ENCODE assay signal across 15 cellular contexts in genomic region chr16:23132921-23133532, GRCh38. TPM values are rescaled to one million over a fixed set of nuclear protein-coding genes. Genes with fewer than 3 reads are reported as not detected.
DNase-seq lines count a peak whose midpoint lies in the region; ATAC-seq, FAIRE-seq and TF ChIP-seq lines count a peak whose summit lies in the region.
"Had no signal": no experiment of that assay in that cellular context is flagged by ENCODE, and none has a peak within 500 bp of the region (broad histone marks: within the 10 kb centered on the region; RNA-seq: fewer than 3 reads in every experiment).

No MANE protein-coding gene starts in this region.

- intact Hi-C loops in kidney (cut with DNase I), result no loop called here

- H3K27ac ChIP-seq in GM23248 (peak overlapping the region; percentile 76), cingulate gyrus (ENCODE audit: low read depth, low read length) (peak overlapping the region; percentile 78), kidney (ENCODE audit: low read depth in 2 of 2, low read length in 2 of 2) (peak overlapping the region in 1 of 2 donors; percentile 20), skin epidermis (peak overlapping the region in 16 of 21 experiments; percentile 11 to 83 (median 53))

- H3K9me3 Mint-ChIP-seq in naive thymus-derived CD8-positive, alpha-beta T cell, result peaks cover 0 to 32% (median 17%) of the 10 kb centered on the region in 9 donors

- no peaks in the 10 kb centered on the region for H3K27me3 ChIP-seq in GM23248 (replicated peaks; ENCODE audit: insufficient read depth)

- peak overlapping the region; percentile 69 for H2AFZ ChIP-seq in GM23248

- 5 to 7% methylated on average over 8 of the region's 8 CpGs for WGBS in GM23248 (ENCODE audit: low coverage in 1 of 2, low lambda C conversion rate in 2 of 2, missing lambda C conversion rate in 2 of 2), 2 experiments

- peaks cover 2 to 25% (median 13%) of the 10 kb centered on the region in 3 donors for H3K36me3 Mint-ChIP-seq in naive thymus-derived CD8-positive, alpha-beta T cell

- H3K9me3 ChIP-seq in GM23248 (ENCODE audit: low read depth) (no peaks in the 10 kb centered on the region), kidney (ENCODE audit: control insufficient read depth in 1 of 2, low read length in 2 of 2) (peaks cover 0 to 4% of the 10 kb centered on the region in 2 donors)

- H4K20me1 ChIP-seq in GM23248 (ENCODE audit: insufficient read depth), result peaks cover 4% of the 10 kb centered on the region

- H3K79me2 ChIP-seq in GM23248 (ENCODE audit: insufficient read depth), result peaks cover 100% of the 10 kb centered on the region

- in situ Hi-C loops in GM23248 (cut with MboI), result no loop called here

- no peaks in the 10 kb centered on the region for H3K36me3 ChIP-seq in GM23248 (ENCODE audit: low read depth)
- H3K36me3 ChIP-seq in kidney (ENCODE audit: control insufficient read depth in 1 of 2, insufficient read depth in 2 of 2, low read length in 2 of 2), result no peaks in the 10 kb centered on the region

- no peak for ATAC-seq in naive thymus-derived CD8-positive, alpha-beta T cell

- POLR2A ChIA-PET in naive thymus-derived CD8-positive, alpha-beta T cell (lab: Charles Lee), result no interaction called here

- no peak overlapping the region for H3K4me3 Mint-ChIP-seq in naive thymus-derived CD8-positive, alpha-beta T cell
- H3K4me3 Mint-ChIP-seq: activated naive CD8-positive, alpha-beta T cell; naive B cell had no signal

- H3K4me3 ChIP-seq in GM23248 (peak overlapping the region; percentile 66), kidney (ENCODE audit: low read length in 2 of 2) (peak overlapping the region; percentile 3 to 13), skin epidermis (no peak overlapping the region)

- DNase-seq in GM23248, result peak; percentile 80
- DNase-seq in kidney, result no peak
- no peak for DNase-seq in NCI-H1105 (lab: John Stamatoyannopoulos, UW)
- DNase-seq in OCI-M1 (lab: John Stamatoyannopoulos, UW), result no peak
- DNase-seq in activated T-cell treated with anti-CD3 and anti-CD28 coated beads, Interleukin-2, amount 50 U/mL, for 1 hour, result no peak
- no peak for DNase-seq in naive thymus-derived CD8-positive, alpha-beta T cell
- DNase-seq: activated CD4-positive, alpha-beta T cell treated with anti-CD3 and anti-CD28 coated beads for 48 hours; COR-L47; GOT3; naive B cell; NCI-H1105 treated with DMSO at 0.1 percent for 48 hours; SHP77 had no signal

- H3K4me1 Mint-ChIP-seq in naive thymus-derived CD8-positive, alpha-beta T cell, result peaks cover 0 to 7% (median 2%) of the 10 kb centered on the region in 4 donors

- no peak for TF ChIP-seq CTCF in kidney (IDR thresholded peaks at IDR 0.05; ENCODE audit: borderline replicate concordance, extremely low read depth, insufficient read depth)

- H3K27ac Mint-ChIP-seq in naive thymus-derived CD8-positive, alpha-beta T cell, result no peak overlapping the region
- H3K27ac Mint-ChIP-seq: activated naive CD8-positive, alpha-beta T cell; naive B cell had no signal

- H3K4me1 ChIP-seq in GM23248 (ENCODE audit: insufficient read depth), result peaks cover 21% of the 10 kb centered on the region
- peaks cover 5 to 15% of the 10 kb centered on the region in 2 donors for H3K4me1 ChIP-seq in kidney (ENCODE audit: control insufficient read depth in 1 of 2, insufficient read depth in 1 of 2, low read depth in 1 of 2, low read length in 2 of 2)

- H3K27me3 Mint-ChIP-seq in naive thymus-derived CD8-positive, alpha-beta T cell, result no peaks in the 10 kb centered on the region
- H3K27me3 Mint-ChIP-seq: activated naive CD8-positive, alpha-beta T cell; naive B cell had no signal

- FAIRE-seq in kidney (lab: Jason Lieb, UNC), result no peak

- H3K9ac ChIP-seq in GM23248 (peak overlapping the region; percentile 76), kidney (ENCODE audit: low read length in 2 of 2) (no peak overlapping the region)

- peaks cover 24% of the 10 kb centered on the region for H3F3A ChIP-seq in GM23248 (ENCODE audit: insufficient read depth)

- H3K4me2 ChIP-seq in GM23248 (ENCODE audit: unreplicated experiment), result peak overlapping the region; percentile 94

- H3K9me2 ChIP-seq in GM23248 (ENCODE audit: insufficient read depth), result no peaks in the 10 kb centered on the region

RNA-seq across cellular contexts. Expression of gene USP31, which starts 16.2 kb away (rescaled TPM):
- 4.8 and 6.6 TPM in 2 replicates for total RNA-seq in GM23248 (2014; rRNA removed; shearing (Covaris generic))
- polyA plus RNA-seq in GM23248 (2016; fragmentation: Nextera tagmentation; extraction: Ambion mirVana) (0.85 and 0.88 TPM in 2 replicates), kidney (ENCODE audit: insufficient read depth, low read depth, low replicate concordance) (3.5 TPM)
- 19.7 TPM for total RNA-seq in kidney
- total RNA-seq in naive thymus-derived CD8-positive, alpha-beta T cell, result 1 to 10 TPM; 4.6 to 5.2 TPM
- polyA plus RNA-seq in naive thymus-derived CD8-positive, alpha-beta T cell, result under 1 TPM; 0.09 to 0.89 (median 0.34) TPM

RNA-seq across cellular contexts. Expression of gene SCNN1G, which starts 49.5 kb away (rescaled TPM):
- total RNA-seq in GM23248 (2014; rRNA removed; shearing (Covaris generic)), result not detected in 2 replicates
- polyA plus RNA-seq in GM23248 (2016; fragmentation: Nextera tagmentation; extraction: Ambion mirVana), result not detected in 2 replicates
- total RNA-seq in kidney, result 11.5 TPM
- 72.6 TPM for polyA plus RNA-seq in kidney (ENCODE audit: insufficient read depth, low read depth, low replicate concordance)
- total RNA-seq in naive thymus-derived CD8-positive, alpha-beta T cell, result not detected
- polyA plus RNA-seq in naive thymus-derived CD8-positive, alpha-beta T cell, result not detected

Comparison
In these comparisons a context has a peak if more than half of its experiments do, and no peak if none do; other contexts are left out.
1. H3K4me3 ChIP-seq: peak in GM23248 (single experiment) and kidney (2 of 2); none in skin epidermis (0 of 7).
2. RNA of gene SCNN1G, which starts 49.5 kb away (total RNA-seq): 11.5 TPM in kidney (single experiment); not detected in GM23248 and not detected in naive thymus-derived CD8-positive, alpha-beta T cell; every median in the first group is over 10 times any median in the second.